8 cellular contexts compared by ENCODE assay signal in genomic region chr6:34391711-34392496, GRCh38. TPM values are rescaled to one million over a fixed set of nuclear protein-coding genes. Genes with fewer than 3 reads are reported as not detected.
A peak's percentile ranks its signal among the peaks of the same experiment; 100 is the strongest.
DNase-seq lines count a peak whose midpoint lies in the region; ATAC-seq and TF ChIP-seq lines count a peak whose summit lies in the region.

No MANE protein-coding gene starts in this region.

- H3K79me2 ChIP-seq in osteoblast (ENCODE audit: insufficient read depth, low read length) = peaks cover 56% of the 10 kb centered on the region

- peaks cover 31% of the 10 kb centered on the region for H4K20me1 ChIP-seq in osteoblast (ENCODE audit: insufficient read depth, low read length)

- intact Hi-C loops in thyroid gland (cut with DNase I) = loop anchor here (2.0 kb wide), 1 partner anchor 143 kb away; the partner anchor contains the start of gene SMIM29

- no peaks in the 10 kb centered on the region for H3K27me3 ChIP-seq in HUES64 (ENCODE audit: insufficient read depth, low read length)
- no peaks in the 10 kb centered on the region for H3K27me3 ChIP-seq in osteoblast (ENCODE audit: insufficient read depth, low read length)
- no peaks in the 10 kb centered on the region for H3K27me3 ChIP-seq in thyroid gland

- H3K36me3 ChIP-seq in HUES64 (ENCODE audit: insufficient read depth, low read length) (no peaks in the 10 kb centered on the region), osteoblast (ENCODE audit: insufficient read depth, low read length) (no peaks in the 10 kb centered on the region), thyroid gland (no peaks in the 10 kb centered on the region)

- peak overlapping the region; percentile 81 for H3K9ac ChIP-seq in HUES64 (ENCODE audit: low read depth, low read length)

- TF ChIP-seq CTCF in osteoblast (IDR thresholded peaks at IDR 0.05; ENCODE audit: extremely low read depth, low read depth, low read length) (no peak), thyroid gland (IDR thresholded peaks at IDR 0.05) (no peak)

- peak; percentile 24 for ATAC-seq in GM21515 (IDR thresholded peaks at IDR 0.05; ENCODE audit: unreplicated experiment)

- peak overlapping the region; percentile 83 for H2AFZ ChIP-seq in osteoblast (ENCODE audit: low read length)

- H3K27ac ChIP-seq in HUES64 (ENCODE audit: low read depth, low read length) (peak overlapping the region; percentile 63), osteoblast (ENCODE audit: low read depth, low read length) (peak overlapping the region; percentile 51), thyroid gland (peak overlapping the region; percentile 93 to 95 (median 93))

- peak overlapping the region; percentile 95 for H3K4me2 ChIP-seq in osteoblast (ENCODE audit: insufficient read depth, low read length)

- DNase-seq in DMS53 (lab: John Stamatoyannopoulos, UW) = peak; percentile 71
- DNase-seq in RPMI7951 (ENCODE audit: low read depth) = peak; percentile 69
- peak; percentile 41 for DNase-seq in activated gamma-delta T cell (lab: John Stamatoyannopoulos, UW)
- peak; percentile 57 for DNase-seq in glomerular visceral epithelial cell (ENCODE audit: extremely low spot score)
- DNase-seq in osteoblast (ENCODE audit: insufficient read length, low spot score, missing footprints) = peak; percentile 89
- peak; percentile 62 to 64 for DNase-seq in thyroid gland

- WGBS in HUES64 = under 1% methylated on average over 80 of the region's 80 CpGs
- 1% methylated on average over 44 to 51 of the region's 80 CpGs for WGBS in thyroid gland, 2 donors

- H3K4me3 ChIP-seq in HUES64 (ENCODE audit: low read length) (peak overlapping the region; percentile 74), osteoblast (ENCODE audit: insufficient read depth, low read length) (peak overlapping the region; percentile 93), thyroid gland (replicated peaks in 1 of 3) (peak overlapping the region; percentile 74 to 94 (median 83))

- peaks cover 11% of the 10 kb centered on the region for H3K9me3 ChIP-seq in HUES64 (ENCODE audit: insufficient read depth, low read depth, low read length)
- no peaks in the 10 kb centered on the region for H3K9me3 ChIP-seq in osteoblast (ENCODE audit: low read depth, low read length)
- no peaks in the 10 kb centered on the region for H3K9me3 ChIP-seq in thyroid gland

- peaks cover 11% of the 10 kb centered on the region; the same call in 1 of the 2 replicates for H3K4me1 ChIP-seq in HUES64 (ENCODE audit: insufficient read depth, low read length)
- H3K4me1 ChIP-seq in osteoblast (ENCODE audit: insufficient read depth, low read length) = peaks cover 11% of the 10 kb centered on the region
- H3K4me1 ChIP-seq in thyroid gland = peaks cover 6 to 29% of the 10 kb centered on the region in 2 donors

- TF ChIP-seq POLR2A in thyroid gland (IDR thresholded peaks at IDR 0.05) = peak in 1 of 2 donors; percentile 24

RNA-seq across cellular contexts. Expression of gene NUDT3, which starts 0.6 kb away (rescaled TPM):
- polyA plus RNA-seq in HUES64 (2013, experiment 1 of 2) = 16.7 TPM
- polyA plus RNA-seq in HUES64 (2013, experiment 2 of 2) = 17.7 TPM
- total RNA-seq in RPMI7951 (2014; rRNA removed; shearing (Covaris generic)) = 18.0 and 19.1 TPM in 2 replicates
- total RNA-seq in osteoblast (37.6 and 42.4 TPM in 2 replicates), thyroid gland (10 to 100 TPM; 68.1 to 98.9 (median 75.5) TPM)

RNA-seq across cellular contexts. Expression of gene RPS10, which starts 34.0 kb away (rescaled TPM):
- polyA plus RNA-seq in HUES64 (2013, experiment 1 of 2) = 2,257 TPM
- 2,287 TPM for polyA plus RNA-seq in HUES64 (2013, experiment 2 of 2)
- total RNA-seq in RPMI7951 (2014; rRNA removed; shearing (Covaris generic)) = 3,560 and 4,532 TPM in 2 replicates
- total RNA-seq in osteoblast (1,993 and 2,228 TPM in 2 replicates), thyroid gland (1,000 to 10,000 TPM; 1,548 to 3,114 (median 2,536) TPM)

Comparison
In these comparisons a context has a peak if more than half of its experiments do, and no peak if none do; other contexts are left out.
1. Peak in every context shown above with its lines: DNase-seq, ATAC-seq, H3K4me3 ChIP-seq and H3K27ac ChIP-seq.